23 cellular contexts compared by ENCODE assay signal in genomic region chr13:42702726-42703125, GRCh38.
A peak's percentile ranks its signal among the peaks of the same experiment; 100 is the strongest.
DNase-seq lines count a peak whose midpoint lies in the region; FAIRE-seq and TF ChIP-seq lines count a peak whose summit lies in the region.
"Had no signal": no experiment of that assay in that cellular context is flagged by ENCODE, and none has a peak within 500 bp of the region (broad histone marks: within the 10 kb centered on the region; RNA-seq: fewer than 3 reads in every experiment).

No MANE protein-coding gene starts in this region.

- H3K27me3 ChIP-seq in astrocyte (ENCODE audit: insufficient read depth, low read length) = peaks cover 4% of the 10 kb centered on the region
- H3K27me3 ChIP-seq in ovary = no peaks in the 10 kb centered on the region

- H4K20me1 ChIP-seq in astrocyte (ENCODE audit: insufficient read depth, low read length) = no peaks in the 10 kb centered on the region

- H3K36me3 Mint-ChIP-seq in astrocyte (ENCODE audit: low read depth, unreplicated experiment) = no peaks in the 10 kb centered on the region

- no peaks in the 10 kb centered on the region for H3K27me3 Mint-ChIP-seq in astrocyte (ENCODE audit: low read depth, unreplicated experiment)

- peaks cover 9% of the 10 kb centered on the region for H3K4me1 Mint-ChIP-seq in astrocyte (ENCODE audit: low read depth, unreplicated experiment)
- H3K4me1 Mint-ChIP-seq: IgD-negative memory B cell had no signal

- no peak overlapping the region for H2AFZ ChIP-seq in astrocyte (ENCODE audit: low read depth, low read length)
- H2AFZ ChIP-seq: GM23248 had no signal

- TF ChIP-seq CTCF in astrocyte (IDR thresholded peaks at IDR 0.05; ENCODE audit: insufficient read depth, low read depth, low read length) (no peak), fibroblast of the aortic adventitia (IDR thresholded peaks at IDR 0.05; ENCODE audit: insufficient read depth, low read length) (no peak), ovary (IDR thresholded peaks at IDR 0.05) (no peak)

- H3K9ac ChIP-seq in astrocyte (ENCODE audit: low read length) = no peak overlapping the region
- H3K9ac ChIP-seq: GM23248 had no signal

- H3K9me3 ChIP-seq in astrocyte (ENCODE audit: insufficient read depth, low read depth, low read length) (no peaks in the 10 kb centered on the region), ovary (no peaks in the 10 kb centered on the region)

- TF ChIP-seq POLR2A in ovary (IDR thresholded peaks at IDR 0.05) = no peak

- DNase-seq in Ammon's horn (ENCODE audit: low spot score) = peak; percentile 8
- DNase-seq in astrocyte (ENCODE audit: low read depth) = peak; percentile 13
- DNase-seq in fibroblast of the aortic adventitia (ENCODE audit: low read depth) = peak; percentile 58
- DNase-seq in ovary = peak; percentile 21 to 73 (median 48)
- no peak for DNase-seq in T-helper 9 cell
- DNase-seq in MV-4-11 (lab: John Stamatoyannopoulos, UW) = no peak
- no peak for DNase-seq in activated T-cell treated with anti-CD3 and anti-CD28 coated beads, Interleukin-2, amount 50 U/mL, for 1 hour
- DNase-seq in NCI-H1092 treated with DMSO at 0.1 percent for 48 hours (lab: John Stamatoyannopoulos, UW) = no peak
- DNase-seq: GDM1, GM23248, Kasumi-1, NCI-H1417 treated with DMSO at 0.1 percent for 48 hours, NCI-H1930, NCI-H2171, NCI-H82, PC-3 had no signal

- no peak overlapping the region for H3K4me3 Mint-ChIP-seq in astrocyte (ENCODE audit: unreplicated experiment)
- H3K4me3 Mint-ChIP-seq: IgD-negative memory B cell had no signal

- TF ChIP-seq EP300 in ovary (IDR thresholded peaks at IDR 0.05) = no peak

- peaks cover 7% of the 10 kb centered on the region for H3K9me3 Mint-ChIP-seq in astrocyte (ENCODE audit: unreplicated experiment)

- intact Hi-C loops in ovary (cut with DNase I) = no loop called here

- H3K4me3 ChIP-seq in astrocyte (ENCODE audit: insufficient read depth, low read depth, low read length) (no peak overlapping the region), fibroblast of the aortic adventitia (ENCODE audit: low read depth, low read length) (no peak overlapping the region), ovary (no peak overlapping the region)
- H3K4me3 ChIP-seq: GM23248 had no signal

- no peak overlapping the region for H3K4me2 ChIP-seq in astrocyte (ENCODE audit: low read length)

- H3K79me2 ChIP-seq in astrocyte (ENCODE audit: insufficient read depth, low read length) = no peaks in the 10 kb centered on the region

- H3K36me3 ChIP-seq in astrocyte (ENCODE audit: insufficient read depth, low read length) (no peaks in the 10 kb centered on the region), ovary (no peaks in the 10 kb centered on the region)

- H3K4me1 ChIP-seq in astrocyte (ENCODE audit: insufficient read depth, low read length) (no peaks in the 10 kb centered on the region), ovary (ENCODE audit: insufficient read depth) (peaks cover 3% of the 10 kb centered on the region)

- FAIRE-seq in astrocyte (lab: Jason Lieb, UNC) = no peak
- FAIRE-seq: GM12891, GM18507, HTR-8/SVneo had no signal

- WGBS in ovary, 3 donors = 10 to 17% (median 12%) methylated on average over 2 of the region's 2 CpGs

- H3K27ac ChIP-seq in astrocyte (ENCODE audit: low read depth, low read length) (no peak overlapping the region), ovary (no peak overlapping the region)
- H3K27ac ChIP-seq: C4-2B, GM23248, HL-60, RWPE1 had no signal

- no peak overlapping the region for H3K27ac Mint-ChIP-seq in astrocyte (ENCODE audit: unreplicated experiment)
- H3K27ac Mint-ChIP-seq: IgD-negative memory B cell had no signal

Comparison
In these comparisons a context has a peak if more than half of its experiments do, and no peak if none do; other contexts are left out.
1. DNase-seq: peak in Ammon's horn (single experiment), astrocyte (single experiment), fibroblast of the aortic adventitia (single experiment) and ovary (5 of 5); none in T-helper 9 cell (single experiment), MV-4-11 (single experiment), activated T-cell treated with anti-CD3 and anti-CD28 coated beads, Interleukin-2, amount 50 U/mL, for 1 hour (single experiment) and NCI-H1092 treated with DMSO at 0.1 percent for 48 hours (single experiment).